Comparison of ENCODE assay signal across 17 cellular contexts in the genomic region with DNA sequence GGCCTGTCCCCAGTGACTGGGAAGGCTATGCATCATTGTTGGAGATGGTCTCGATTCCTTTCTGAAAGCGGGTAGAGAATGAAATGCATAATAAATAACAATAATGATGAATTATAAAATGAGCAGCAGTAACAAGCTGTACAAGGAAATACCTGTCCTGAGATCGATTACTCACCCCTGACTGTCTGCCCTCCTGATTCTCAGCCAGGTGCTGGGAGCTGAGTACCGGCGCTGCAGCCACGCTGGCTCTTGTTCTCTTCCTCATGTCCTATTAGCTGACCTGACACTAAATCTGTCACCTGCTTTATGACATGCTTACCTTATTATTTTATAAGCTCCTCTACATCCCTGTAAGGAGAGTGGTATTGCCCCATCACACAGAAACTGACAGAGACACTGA. TPM values are rescaled to one million over a fixed set of nuclear protein-coding genes. Genes with fewer than 3 reads are reported as not detected.
A peak's percentile ranks its signal among the peaks of the same experiment; 100 is the strongest.
DNase-seq lines count a peak whose midpoint lies in the region; ATAC-seq, FAIRE-seq and TF ChIP-seq lines count a peak whose summit lies in the region.
"Had no signal": no experiment of that assay in that cellular context is flagged by ENCODE, and none has a peak within 500 bp of the region (broad histone marks: within the 10 kb centered on the region; RNA-seq: fewer than 3 reads in every experiment).

No MANE protein-coding gene starts in this region.

- peak overlapping the region; percentile 83 for H3K4me3 Mint-ChIP-seq in activated naive CD8-positive, alpha-beta T cell
- H3K4me3 Mint-ChIP-seq in activated naive CD8-positive, alpha-beta T cell treated with anti-CD3 and anti-CD28 coated beads for 36 hours, result no peak overlapping the region
- H3K4me3 Mint-ChIP-seq: stimulated activated memory B cell treated with anti-CD40 and anti-IgM and Interleukin-4, amounts not matched to agents 10 μg/mL and 1 μg/mL and 100 μg/mL, for 72 hours had no signal

- peak overlapping the region; percentile 51 for H3K4me2 ChIP-seq in keratinocyte (ENCODE audit: control insufficient read depth, extremely low read depth, insufficient read depth, low read depth, low read length)

- peaks cover 8% of the 10 kb centered on the region for H4K20me1 ChIP-seq in keratinocyte (ENCODE audit: control insufficient read depth, extremely low read depth, insufficient read depth, low read length)

- TF ChIP-seq CTCF in RWPE2 (IDR thresholded peaks at IDR 0.05; ENCODE audit: poor library complexity, severe bottlenecking) (no peak), keratinocyte (optimal IDR thresholded peaks at IDR 0.05 in 1 of 3, IDR thresholded peaks at IDR 0.05 in 1 of 3, conservative IDR thresholded peaks at IDR 0.05 in 1 of 3; ENCODE audit: extremely low read depth in 1 of 3, insufficient read depth in 2 of 3, low read length in 3 of 3) (no peak), transverse colon (IDR thresholded peaks at IDR 0.05) (no peak)

- DNase-seq in activated naive CD8-positive, alpha-beta T cell treated with anti-CD3 and anti-CD28 coated beads for 36 hours, result no peak
- DNase-seq in RWPE2 (ENCODE audit: low spot score) (no peak), keratinocyte (ENCODE audit: low read depth, low spot score) (no peak), transverse colon (no peak), HAP-1 (ENCODE audit: low spot score in 2 of 2) (no peak), foreskin melanocyte (no peak)
- DNase-seq: AML-193; effector CD8-positive, alpha-beta T cell; KG1; NCI-H2171 treated with DMSO at 0.1 percent for 48 hours; stimulated activated CD4-positive, alpha-beta T cell treated with anti-CD3 and anti-CD28 coated beads, Interleukin-1b, Interleukin-23, amount 100 ng/mL, for 48 hours; T-helper 9 cell had no signal

- peaks cover 14% of the 10 kb centered on the region for H3K36me3 Mint-ChIP-seq in activated naive CD8-positive, alpha-beta T cell
- H3K36me3 Mint-ChIP-seq in activated naive CD8-positive, alpha-beta T cell treated with anti-CD3 and anti-CD28 coated beads for 36 hours, result peaks cover 40% of the 10 kb centered on the region

- no peaks in the 10 kb centered on the region for H3K9me3 Mint-ChIP-seq in activated naive CD8-positive, alpha-beta T cell (ENCODE audit: low read depth)
- peaks cover 1% of the 10 kb centered on the region for H3K9me3 Mint-ChIP-seq in activated naive CD8-positive, alpha-beta T cell treated with anti-CD3 and anti-CD28 coated beads for 36 hours
- H3K9me3 Mint-ChIP-seq: stimulated activated memory B cell treated with anti-CD40 and anti-IgM and Interleukin-4, amounts not matched to agents 10 μg/mL and 1 μg/mL and 100 μg/mL, for 72 hours had no signal

- no peak for TF ChIP-seq EP300 in transverse colon (IDR thresholded peaks at IDR 0.05; ENCODE audit: low read depth)

- peaks cover 42% of the 10 kb centered on the region for H3K36me3 ChIP-seq in RWPE2 (ENCODE audit: low read depth)
- H3K36me3 ChIP-seq in keratinocyte (ENCODE audit: control insufficient read depth in 2 of 2, extremely low read depth in 1 of 2, insufficient read depth in 2 of 2, low read length in 2 of 2), result peaks cover 2 to 3% of the 10 kb centered on the region in 2 experiments
- no peaks in the 10 kb centered on the region for H3K36me3 ChIP-seq in transverse colon
- H3K36me3 ChIP-seq in HAP-1 (replicated peaks), result peaks cover 6% of the 10 kb centered on the region

- H3K9me3 ChIP-seq in RWPE2 (ENCODE audit: severe bottlenecking), result no peaks in the 10 kb centered on the region
- H3K9me3 ChIP-seq in keratinocyte (ENCODE audit: control insufficient read depth, low read depth, low read length), result no peaks in the 10 kb centered on the region
- H3K9me3 ChIP-seq in transverse colon, result no peaks in the 10 kb centered on the region
- H3K9me3 ChIP-seq in HAP-1, result no peaks in the 10 kb centered on the region
- H3K9me3 ChIP-seq: heart left ventricle had no signal

- H3K4me1 ChIP-seq in RWPE2 (ENCODE audit: insufficient read depth, poor library complexity, severe bottlenecking) (peaks cover 24% of the 10 kb centered on the region), keratinocyte (ENCODE audit: control insufficient read depth, extremely low read depth, insufficient read depth, low read length) (peaks cover 26% of the 10 kb centered on the region), transverse colon (peaks cover 19 to 40% (median 26%) of the 10 kb centered on the region in 4 donors), HAP-1 (peaks cover 5% of the 10 kb centered on the region; the same call in 1 of the 2 replicates)

- H3K27me3 ChIP-seq in RWPE2 (ENCODE audit: insufficient read depth, poor library complexity, severe bottlenecking), result no peaks in the 10 kb centered on the region
- H3K27me3 ChIP-seq in keratinocyte (ENCODE audit: control insufficient read depth, extremely low read depth, insufficient read depth, low read length), result no peaks in the 10 kb centered on the region
- H3K27me3 ChIP-seq in transverse colon, result no peaks in the 10 kb centered on the region
- H3K27me3 ChIP-seq in HAP-1 (ENCODE audit: low read depth), result no peaks in the 10 kb centered on the region
- H3K27me3 ChIP-seq: heart left ventricle had no signal

- H3K27me3 Mint-ChIP-seq in activated naive CD8-positive, alpha-beta T cell, result no peaks in the 10 kb centered on the region
- no peaks in the 10 kb centered on the region for H3K27me3 Mint-ChIP-seq in activated naive CD8-positive, alpha-beta T cell treated with anti-CD3 and anti-CD28 coated beads for 36 hours
- H3K27me3 Mint-ChIP-seq: stimulated activated memory B cell treated with anti-CD40 and anti-IgM and Interleukin-4, amounts not matched to agents 10 μg/mL and 1 μg/mL and 100 μg/mL, for 72 hours had no signal

- WGBS in transverse colon (ENCODE audit: low coverage in 1 of 2), 2 donors, result 50 to 63% methylated on average over 4 to 6 of the region's 6 CpGs

- H3K9me1 ChIP-seq in keratinocyte (ENCODE audit: control insufficient read depth, extremely low read depth, insufficient read depth, low read length), result peaks cover 4% of the 10 kb centered on the region

- intact Hi-C loops in transverse colon (cut with DNase I; ENCODE audit: low total_unique reads), result no loop called here

- no peak overlapping the region for H3K27ac ChIP-seq in RWPE2 (ENCODE audit: poor library complexity, severe bottlenecking)
- no peak overlapping the region for H3K27ac ChIP-seq in keratinocyte (ENCODE audit: control insufficient read depth, insufficient read depth, low read length)
- H3K27ac ChIP-seq in transverse colon, result peak overlapping the region; percentile 97 to 99 (median 98)

- ATAC-seq in RWPE2 (ENCODE audit: low read depth), result peak; percentile 42; the same call in 1 of the 3 replicates
- no peak for ATAC-seq in HG03045 (IDR thresholded peaks at IDR 0.05; ENCODE audit: unreplicated experiment)
- ATAC-seq: heart left ventricle; stimulated activated memory B cell treated with anti-CD40 and anti-IgM and Interleukin-4, amounts not matched to agents 10 μg/mL and 1 μg/mL and 100 μg/mL, for 72 hours had no signal

- no peak overlapping the region for H3K4me3 ChIP-seq in RWPE2 (ENCODE audit: severe bottlenecking)
- no peak overlapping the region for H3K4me3 ChIP-seq in keratinocyte (ENCODE audit: control insufficient read depth in 2 of 3, extremely low read depth in 1 of 3, insufficient read depth in 2 of 3, low read depth in 1 of 3, low read length in 3 of 3)
- no peak overlapping the region for H3K4me3 ChIP-seq in transverse colon
- no peak overlapping the region for H3K4me3 ChIP-seq in HAP-1
- H3K4me3 ChIP-seq: heart left ventricle had no signal

- dilution Hi-C loops in keratinocyte (cut with MboI; ENCODE audit: extremely low pct_ligation_motif_present, low sequenced_read_pairs), result no loop called here

- H3K79me2 ChIP-seq in keratinocyte (ENCODE audit: control insufficient read depth, insufficient read depth, low read length), result peaks cover 52% of the 10 kb centered on the region

- in situ Hi-C loops in transverse colon (cut with MboI; ENCODE audit: low pct_ligation_motif_present in 1 of 4, low pct_unique_long_range_greater_than_20kb in 1 of 4, low sequenced_read_pairs in 3 of 4), result no loop called here
- in situ Hi-C loops in HAP-1 (cut with MboI; ENCODE audit: low sequenced_read_pairs), result no loop called here

- H3K27ac Mint-ChIP-seq in activated naive CD8-positive, alpha-beta T cell, result peak overlapping the region; percentile 29
- no peak overlapping the region for H3K27ac Mint-ChIP-seq in activated naive CD8-positive, alpha-beta T cell treated with anti-CD3 and anti-CD28 coated beads for 36 hours

- FAIRE-seq in keratinocyte (lab: Jason Lieb, UNC), result peak; percentile 67
- FAIRE-seq: RCC 7860 had no signal

- H3K4me1 Mint-ChIP-seq in activated naive CD8-positive, alpha-beta T cell (ENCODE audit: low read depth), result peaks cover 56% of the 10 kb centered on the region
- H3K4me1 Mint-ChIP-seq in activated naive CD8-positive, alpha-beta T cell treated with anti-CD3 and anti-CD28 coated beads for 36 hours, result peaks cover 56% of the 10 kb centered on the region

- no peak for TF ChIP-seq POLR2A in transverse colon (IDR thresholded peaks at IDR 0.05)

- no peak overlapping the region for H3K9ac ChIP-seq in keratinocyte (ENCODE audit: control insufficient read depth, extremely low read depth, insufficient read depth, low read length)

- no peak overlapping the region for H2AFZ ChIP-seq in keratinocyte (ENCODE audit: control insufficient read depth, low read length)

RNA-seq across cellular contexts. Expression of a gene that starts 3.4 kb away (rescaled TPM):
- 10 to 100 TPM; 61.2 to 66.0 TPM for total RNA-seq in activated naive CD8-positive, alpha-beta T cell treated with anti-CD3 and anti-CD28 coated beads for 36 hours
- polyA plus RNA-seq in keratinocyte, result 21.6 to 23.4 TPM (median 21.7 TPM) in 3 replicates
- polyA plus RNA-seq in keratinocyte (2011; ENCODE audit: low read depth), result 28.0 TPM
- 15.5 and 22.7 TPM in 2 replicates for polyA plus RNA-seq in keratinocyte (2011; cell fraction: cytosol; rRNA removed)
- polyA plus RNA-seq in keratinocyte (2011; cell fraction: nucleus; rRNA removed), result 29.1 and 29.4 TPM in 2 replicates
- 17.2 and 38.7 TPM in 2 replicates for polyA plus RNA-seq in keratinocyte (2012; ENCODE audit: low replicate concordance)
- 37.9 to 78.6 TPM (median 39.4 TPM) in 3 replicates for polyA minus RNA-seq in keratinocyte
- polyA minus RNA-seq in keratinocyte (2011; cell fraction: cytosol; rRNA and poly(A)+ RNA removed), result 41.2 TPM
- polyA minus RNA-seq in keratinocyte (2011; cell fraction: nucleus; rRNA and poly(A)+ RNA removed), result 25.7 and 38.9 TPM in 2 replicates
- 100 to 1,000 TPM in 1 of 4 donors, 10 to 100 TPM in 3; 59.9 to 116 (median 85.3) TPM for total RNA-seq in transverse colon

Comparison
In these comparisons a context has a peak if more than half of its experiments do, and no peak if none do; other contexts are left out.
1. H3K27ac ChIP-seq: peak in transverse colon (4 of 4); none in RWPE2 (single experiment) and keratinocyte (single experiment).